In the genomic region with DNA sequence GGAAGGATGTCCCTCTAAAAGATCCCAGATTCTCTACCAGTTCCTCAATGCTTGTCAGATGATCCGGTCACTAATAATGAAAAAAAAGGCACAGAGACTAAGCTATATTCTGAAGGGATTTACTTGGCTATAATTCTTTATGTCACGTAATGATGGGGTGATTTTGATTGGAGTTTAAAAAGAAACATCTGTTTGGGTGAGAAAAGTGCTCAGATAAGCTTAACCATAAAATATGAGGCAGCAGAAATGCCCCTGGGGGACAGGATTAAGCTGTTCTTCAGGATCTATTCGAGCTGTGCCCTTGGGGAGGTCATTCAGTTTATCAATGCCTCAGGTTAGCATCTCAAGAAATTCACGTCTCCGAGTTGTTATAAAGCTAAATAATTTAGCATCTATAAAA, we compare ENCODE assay signal across 32 cellular contexts.
"Had no signal": no experiment of that assay in that cellular context is flagged by ENCODE, and none has a peak within 500 bp of the region (broad histone marks: within the 10 kb centered on the region; RNA-seq: fewer than 3 reads in every experiment).

No MANE protein-coding gene starts in this region.

- DNase-seq: activated CD4-positive, alpha-beta memory T cell treated with anti-CD3 and anti-CD28 coated beads, Interleukin-2, amount 10 ng/mL, durations not matched to agents 7 days and 5 days; activated CD4-positive, alpha-beta T cell treated with anti-CD3 and anti-CD28 coated beads for 36 hours; activated CD4-positive, alpha-beta T cell treated with anti-CD3 and anti-CD28 coated beads, Interleukin-2, amount 50 U/mL, for 1 hour; activated CD8-positive, alpha-beta memory T cell treated with anti-CD3 and anti-CD28 coated beads for 24 hours; activated CD8-positive, alpha-beta memory T cell treated with anti-CD3 and anti-CD28 coated beads, Interleukin-2, amount 10 ng/mL, durations not matched to agents 7 days and 5 days; activated CD8-positive, alpha-beta memory T cell treated with anti-CD3 and anti-CD28 coated beads, Interleukin-2, amount 50 U/mL, for 48 hours; activated effector memory CD4-positive, alpha-beta T cell treated with Interleukin-2 at 50 U/mL for 16 hours; activated naive CD4-positive, alpha-beta T cell treated with anti-CD3 and anti-CD28 coated beads, Interleukin-2, amount 10 ng/mL, durations not matched to agents 7 days and 5 days; activated naive CD8-positive, alpha-beta T cell treated with anti-CD3 and anti-CD28 coated beads, Interleukin-2, amount 50 U/mL, for 24 hours; activated T-cell treated with anti-CD3 and anti-CD28 coated beads, Interleukin-2, amount 50 U/mL, for 48 hours; amniotic stem cell; NCI-H1105; NCI-H1436; NCI-H1694; NCI-H1930; NCI-H2081 treated with DMSO at 0.1 percent for 48 hours; NCI-H226; NCI-H446 treated with DMSO at 0.1 percent for 48 hours; NCI-H526; NK-92 treated with Interleukin-12 subunit alpha and Interleukin-12 subunit beta, amount 100 ng/mL, for 24 hours; PC-3; Peyer's patch; SIG-M5; T-helper 1 cell; T-helper 2 cell; T-helper 9 cell had no signal

- H3K36me3 Mint-ChIP-seq: activated CD8-positive, alpha-beta memory T cell treated with anti-CD3 and anti-CD28 coated beads, Interleukin-2, amount 10 ng/mL, durations not matched to agents 7 days and 5 days; activated naive CD4-positive, alpha-beta T cell treated with anti-CD3 and anti-CD28 coated beads, Interleukin-2, amount 10 ng/mL, durations not matched to agents 7 days and 5 days; activated naive CD8-positive, alpha-beta T cell had no signal

- H3K27ac Mint-ChIP-seq: activated CD4-positive, alpha-beta memory T cell treated with anti-CD3 and anti-CD28 coated beads, Interleukin-2, amount 10 ng/mL, durations not matched to agents 7 days and 5 days; activated CD4-positive, alpha-beta T cell treated with anti-CD3 and anti-CD28 coated beads for 36 hours; activated CD8-positive, alpha-beta memory T cell treated with anti-CD3 and anti-CD28 coated beads, Interleukin-2, amount 10 ng/mL, durations not matched to agents 7 days and 5 days; activated naive CD4-positive, alpha-beta T cell treated with anti-CD3 and anti-CD28 coated beads, Interleukin-2, amount 10 ng/mL, durations not matched to agents 7 days and 5 days; activated naive CD8-positive, alpha-beta T cell; activated naive CD8-positive, alpha-beta T cell treated with anti-CD3 and anti-CD28 coated beads, Interleukin-2, amount 50 U/mL, for 24 hours had no signal

- H3K9me3 Mint-ChIP-seq: activated CD4-positive, alpha-beta memory T cell treated with anti-CD3 and anti-CD28 coated beads, Interleukin-2, amount 10 ng/mL, durations not matched to agents 7 days and 5 days; activated naive CD4-positive, alpha-beta T cell treated with anti-CD3 and anti-CD28 coated beads, Interleukin-2, amount 10 ng/mL, durations not matched to agents 7 days and 5 days; activated naive CD8-positive, alpha-beta T cell treated with anti-CD3 and anti-CD28 coated beads, Interleukin-2, amount 50 U/mL, for 24 hours; central memory CD8-positive, alpha-beta T cell had no signal

- H3K36me3 ChIP-seq: ascending aorta, cardiac muscle cell, Peyer's patch had no signal

- H3K9me3 ChIP-seq: ascending aorta, Peyer's patch had no signal

- H3K4me1 ChIP-seq: Peyer's patch had no signal

- H3K4me3 Mint-ChIP-seq: activated CD4-positive, alpha-beta memory T cell treated with anti-CD3 and anti-CD28 coated beads, Interleukin-2, amount 10 ng/mL, durations not matched to agents 7 days and 5 days; activated CD4-positive, alpha-beta T cell treated with anti-CD3 and anti-CD28 coated beads for 36 hours; activated CD8-positive, alpha-beta memory T cell treated with anti-CD3 and anti-CD28 coated beads, Interleukin-2, amount 10 ng/mL, durations not matched to agents 7 days and 5 days; activated naive CD4-positive, alpha-beta T cell treated with anti-CD3 and anti-CD28 coated beads, Interleukin-2, amount 10 ng/mL, durations not matched to agents 7 days and 5 days; activated naive CD8-positive, alpha-beta T cell; activated naive CD8-positive, alpha-beta T cell treated with anti-CD3 and anti-CD28 coated beads, Interleukin-2, amount 50 U/mL, for 24 hours; central memory CD8-positive, alpha-beta T cell had no signal

- H3K27me3 ChIP-seq: ascending aorta, cardiac muscle cell, Peyer's patch had no signal

- H3K4me1 Mint-ChIP-seq: activated CD4-positive, alpha-beta memory T cell treated with anti-CD3 and anti-CD28 coated beads, Interleukin-2, amount 10 ng/mL, durations not matched to agents 7 days and 5 days; activated CD4-positive, alpha-beta T cell treated with anti-CD3 and anti-CD28 coated beads for 36 hours; central memory CD8-positive, alpha-beta T cell had no signal

- H3K4me3 ChIP-seq: ascending aorta, cardiac muscle cell, K562, Peyer's patch had no signal

- H3K27ac ChIP-seq: ascending aorta, cardiac muscle cell, Peyer's patch, RWPE1 had no signal
